ENCODE assay signal across 13 cellular contexts in the genomic region with DNA sequence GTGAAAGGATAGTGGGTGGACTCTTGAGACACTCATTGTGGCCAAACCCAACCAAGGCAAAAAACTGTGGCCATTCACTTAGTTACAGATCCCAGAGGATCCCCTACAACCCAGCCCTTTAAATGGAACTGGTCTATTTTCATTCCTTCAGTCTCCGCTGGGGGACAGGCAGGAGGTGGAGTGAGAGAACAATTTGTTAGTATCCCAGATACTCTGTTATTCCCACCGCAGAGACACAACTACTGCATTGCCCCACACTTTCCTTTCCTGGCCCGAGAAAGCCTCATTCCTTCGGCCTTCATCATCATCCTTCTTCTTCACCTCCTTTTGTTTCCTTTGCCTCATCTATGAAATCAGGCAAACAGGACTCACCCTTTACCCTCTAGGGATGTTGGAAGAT.
DNase-seq lines count a peak whose midpoint lies in the region; ATAC-seq and TF ChIP-seq lines count a peak whose summit lies in the region.
"Had no signal": no experiment of that assay in that cellular context is flagged by ENCODE, and none has a peak within 500 bp of the region (broad histone marks: within the 10 kb centered on the region; RNA-seq: fewer than 3 reads in every experiment).

No MANE protein-coding gene starts in this region.

- H3K27me3 Mint-ChIP-seq in brain = peaks cover 6% of the 10 kb centered on the region
- H3K27me3 Mint-ChIP-seq: CD4-positive, CD25-positive, alpha-beta regulatory T cell had no signal

- peaks cover 0 to 8% (median 0%) of the 10 kb centered on the region in 5 experiments for H3K9me3 Mint-ChIP-seq in brain

- peaks cover 65% of the 10 kb centered on the region for H3K4me1 Mint-ChIP-seq in brain
- H3K4me1 Mint-ChIP-seq: CD4-positive, CD25-positive, alpha-beta regulatory T cell had no signal

- H3K27ac Mint-ChIP-seq in brain = peak overlapping the region in 3 of 5 experiments; percentile 31 to 75 (median 58)

- no peak overlapping the region for H3K4me3 Mint-ChIP-seq in brain
- H3K4me3 Mint-ChIP-seq: CD4-positive, CD25-positive, alpha-beta regulatory T cell had no signal

- ATAC-seq in HG03378 (IDR thresholded peaks at IDR 0.05; ENCODE audit: unreplicated experiment) = no peak

- DNase-seq in GM03348 (ENCODE audit: low spot score) = peak; percentile 26
- peak; percentile 49 for DNase-seq in iPS-NIHi7 (ENCODE audit: extremely low spot score)
- DNase-seq in pons (ENCODE audit: low spot score) = peak; percentile 72
- no peak for DNase-seq in stimulated activated CD4-positive, alpha-beta T cell treated with anti-CD3 and anti-CD28 coated beads, Interleukin-4, amount 100 ng/mL, for 1 hour
- DNase-seq in NCI-H1105 (lab: John Stamatoyannopoulos, UW) = no peak
- no peak for DNase-seq in dermis blood vessel endothelial cell
- DNase-seq: Caco-2; CD4-positive, CD25-positive, alpha-beta regulatory T cell; NCI-H1048; NCI-H2081 treated with DMSO at 0.1 percent for 48 hours; NCI-H510A treated with DMSO at 0.1 percent for 48 hours had no signal

- no peak for TF ChIP-seq CTCF in brain (conservative IDR thresholded peaks at IDR 0.05)

- H3K36me3 Mint-ChIP-seq in brain = no peaks in the 10 kb centered on the region
- H3K36me3 Mint-ChIP-seq: CD4-positive, CD25-positive, alpha-beta regulatory T cell had no signal

Comparison
In these comparisons a context has a peak if more than half of its experiments do, and no peak if none do; other contexts are left out.
1. DNase-seq: peak in GM03348 (single experiment), iPS-NIHi7 (single experiment) and pons (single experiment); none in stimulated activated CD4-positive, alpha-beta T cell treated with anti-CD3 and anti-CD28 coated beads, Interleukin-4, amount 100 ng/mL, for 1 hour (single experiment), NCI-H1105 (single experiment) and dermis blood vessel endothelial cell (single experiment).